Comparison of ENCODE assay signal across 2 cellular contexts in genomic region chr6:26122005-26122388, GRCh38.
TF ChIP-seq lines count a peak whose summit lies in the region.

No MANE protein-coding gene starts in this region.

TF ChIP-seq in IMR-90, 13 proteins besides CTCF, POLR2A, EP300 and RAD21:
- TF ChIP-seq NFE2L2 (IDR thresholded peaks at IDR 0.05; ENCODE audit: low read depth, low read length) = no peak
- TF ChIP-seq RFX5 (IDR thresholded peaks at IDR 0.05; ENCODE audit: low read depth, low read length) = no peak
- no peak for TF ChIP-seq RCOR1 (IDR thresholded peaks at IDR 0.05; ENCODE audit: insufficient replicate concordance, low read length)
- TF ChIP-seq MAFK (IDR thresholded peaks at IDR 0.05; ENCODE audit: low read depth, low read length) = no peak
- no peak for TF ChIP-seq USF2 (IDR thresholded peaks at IDR 0.05; ENCODE audit: low read depth, low read length)
- no peak for TF ChIP-seq FOS (IDR thresholded peaks at IDR 0.05; ENCODE audit: low read depth, low read length)
- TF ChIP-seq MXI1 (IDR thresholded peaks at IDR 0.05; ENCODE audit: borderline replicate concordance, low read depth, low read length) = no peak
- no peak for TF ChIP-seq ELK1 (IDR thresholded peaks at IDR 0.05; ENCODE audit: borderline replicate concordance, low read depth, low read length)
- no peak for TF ChIP-seq MAZ (IDR thresholded peaks at IDR 0.05; ENCODE audit: borderline replicate concordance, low read depth, low read length)
- no peak for TF ChIP-seq CEBPB (IDR thresholded peaks at IDR 0.05; ENCODE audit: low read depth, low read length)
- no peak for TF ChIP-seq SMC3 (IDR thresholded peaks at IDR 0.05; ENCODE audit: low read depth, low read length)
- no peak for TF ChIP-seq CHD1 (IDR thresholded peaks at IDR 0.05; ENCODE audit: low read depth, low read length)
- no peak for TF ChIP-seq BHLHE40 (IDR thresholded peaks at IDR 0.05; ENCODE audit: low read depth, low read length)

TF ChIP-seq in HEK293T, 16 proteins besides CTCF, POLR2A, EP300 and RAD21:
- TF ChIP-seq CTBP1 (IDR thresholded peaks at IDR 0.05; ENCODE audit: borderline replicate concordance) (no peak), TARDBP (IDR thresholded peaks at IDR 0.05) (no peak), L3MBTL2 (conservative IDR thresholded peaks at IDR 0.05) (no peak), SUZ12 (IDR thresholded peaks at IDR 0.05) (no peak), FOXK2 (IDR thresholded peaks at IDR 0.05) (no peak), LEF1 (IDR thresholded peaks at IDR 0.05; ENCODE audit: borderline replicate concordance) (no peak), HDGF (IDR thresholded peaks at IDR 0.05; ENCODE audit: borderline replicate concordance) (no peak), SP1 (IDR thresholded peaks at IDR 0.05) (no peak), ARNT (IDR thresholded peaks at IDR 0.05) (no peak), FOXA1 (IDR thresholded peaks at IDR 0.05) (no peak), FOXM1 (IDR thresholded peaks at IDR 0.05; ENCODE audit: borderline replicate concordance) (no peak), NFRKB (IDR thresholded peaks at IDR 0.05) (no peak), BHLHE40 (IDR thresholded peaks at IDR 0.05; ENCODE audit: borderline replicate concordance) (no peak), ZNF384 (IDR thresholded peaks at IDR 0.05) (no peak), PKNOX1 (IDR thresholded peaks at IDR 0.05) (no peak), ELF4 (IDR thresholded peaks at IDR 0.05) (no peak)
